In genomic region chr7:84328571-84328970, GRCh38 we compare ENCODE assay signal across 27 cellular contexts.
DNase-seq lines count a peak whose midpoint lies in the region; ATAC-seq, FAIRE-seq and TF ChIP-seq lines count a peak whose summit lies in the region.
"Had no signal": no experiment of that assay in that cellular context is flagged by ENCODE, and none has a peak within 500 bp of the region (broad histone marks: within the 10 kb centered on the region; RNA-seq: fewer than 3 reads in every experiment).

No MANE protein-coding gene starts in this region.

- H4K20me1 ChIP-seq in IMR-90 (ENCODE audit: insufficient read depth, low read length) (no peaks in the 10 kb centered on the region), K562 (replicated peaks; ENCODE audit: control insufficient read depth, insufficient read depth, low read length) (no peaks in the 10 kb centered on the region)

- H2AK5ac ChIP-seq in IMR-90 (ENCODE audit: low read depth, low read length) = no peak overlapping the region

- H3K79me2 ChIP-seq in ACC112 (ENCODE audit: control insufficient read depth, insufficient read depth, low read length, unreplicated experiment) (no peaks in the 10 kb centered on the region), K562 (ENCODE audit: control insufficient read depth, insufficient read depth, low read length) (no peaks in the 10 kb centered on the region)

- H3K23ac ChIP-seq in IMR-90 (ENCODE audit: low read depth, low read length) = no peak overlapping the region

- no peaks in the 10 kb centered on the region for H3K36me3 ChIP-seq in ACC112 (ENCODE audit: insufficient read depth, low read length)
- H3K36me3 ChIP-seq in IMR-90 (ENCODE audit: control insufficient read depth, insufficient read depth, low read length) = no peaks in the 10 kb centered on the region
- H3K36me3 ChIP-seq in K562 (ENCODE audit: control insufficient read depth, insufficient read depth, low read length) = no peaks in the 10 kb centered on the region

- no peak overlapping the region for H3K18ac ChIP-seq in IMR-90 (ENCODE audit: low read depth, low read length)

- no peak overlapping the region for H3K4me3 ChIP-seq in ACC112 (ENCODE audit: low read depth, low read length)
- no peak overlapping the region for H3K4me3 ChIP-seq in IMR-90 (ENCODE audit: insufficient read depth, low read depth, low read length)
- H3K4me3 ChIP-seq in K562 = no peak overlapping the region
- H3K4me3 ChIP-seq in fibroblast of pulmonary artery (replicated peaks; ENCODE audit: low read depth, low read length) = no peak overlapping the region

- dilution Hi-C loops in IMR-90 (cut with HindIII; ENCODE audit: low sequenced_read_pairs, unreplicated experiment) = no loop called here

- no peak for ATAC-seq in IMR-90 (ENCODE audit: low read depth)
- ATAC-seq in K562 = no peak
- no peak for ATAC-seq in Right ventricle myocardium superior (ENCODE audit: poor library complexity)
- no peak for ATAC-seq in GM19397 (IDR thresholded peaks at IDR 0.05; ENCODE audit: unreplicated experiment)
- ATAC-seq: CD8-positive, alpha-beta T cell; Panc1 had no signal

- H3K4me2 ChIP-seq in IMR-90 (ENCODE audit: low read depth, low read length) (no peak overlapping the region), K562 (ENCODE audit: insufficient read depth, low read length) (no peak overlapping the region)
- H3K4me2 ChIP-seq: SK-N-SH had no signal

- H3K9ac ChIP-seq in IMR-90 (ENCODE audit: low read depth, low read length) = no peak overlapping the region
- no peak overlapping the region for H3K9ac ChIP-seq in K562 (ENCODE audit: insufficient read depth in 1 of 2, low read depth in 2 of 2, low read length in 2 of 2)
- H3K9ac ChIP-seq: SK-N-SH had no signal

- POLR2A ChIA-PET in IMR-90 (lab: Charles Lee; ENCODE audit: unreplicated experiment) (no interaction called here), K562 (lab: Yijun Ruan, JAX) (no interaction called here)

- peaks cover 7% of the 10 kb centered on the region for H3K4me1 ChIP-seq in ACC112 (ENCODE audit: control insufficient read depth, insufficient read depth, low read length, unreplicated experiment)
- H3K4me1 ChIP-seq in IMR-90 (ENCODE audit: control insufficient read depth, insufficient read depth, low read length) = no peaks in the 10 kb centered on the region
- no peaks in the 10 kb centered on the region for H3K4me1 ChIP-seq in K562 (replicated peaks in 1 of 2; ENCODE audit: control insufficient read depth in 2 of 2, insufficient read depth in 2 of 2, low read length in 2 of 2)
- H3K4me1 ChIP-seq: Caco-2 had no signal

- no peak overlapping the region for H2BK15ac ChIP-seq in IMR-90 (ENCODE audit: low read depth, low read length)

- DNase-seq in IMR-90 (peak; percentile 12), K562 (ENCODE audit: extremely low read depth in 1 of 4, low spot score in 3 of 4) (no peak), fibroblast of pulmonary artery (ENCODE audit: low read depth) (peak; percentile 24), Right ventricle myocardium superior (no peak), DMS79 (lab: John Stamatoyannopoulos, UW) (no peak), kidney tubule cell (ENCODE audit: low spot score) (no peak)
- DNase-seq: Caco-2; CD8-positive, alpha-beta T cell; EL; GF-D8; KG1; MM.1S; NCI-H1417; NCI-H187; NCI-H524 treated with DMSO at 0.1 percent for 48 hours; NCI-H774; NK-92 treated with Interleukin-12 subunit alpha and Interleukin-12 subunit beta, amount 100 ng/mL, for 24 hours; SHP77 treated with DMSO at 0.1 percent for 48 hours; SK-N-SH; SW 1271 had no signal

- CTCF ChIA-PET in IMR-90 (lab: Yijun Ruan, JAX) (no interaction called here), K562 (lab: Yijun Ruan, JAX; ENCODE audit: low intra/inter-chr PET ratio) (no interaction called here)

- H3K9me3 ChIP-seq in IMR-90 (ENCODE audit: control insufficient read depth, insufficient read depth, low read length) (no peaks in the 10 kb centered on the region), K562 (replicated peaks; ENCODE audit: control insufficient read depth, insufficient read depth, low read depth, low read length) (no peaks in the 10 kb centered on the region)
- H3K9me3 ChIP-seq: Caco-2, SK-N-SH had no signal

- H3K79me1 ChIP-seq in IMR-90 (ENCODE audit: low read depth in 1 of 2, low read length in 2 of 2) = no peaks in the 10 kb centered on the region

- H2BK120ac ChIP-seq in IMR-90 (ENCODE audit: low read depth, low read length) = no peak overlapping the region

- WGBS in IMR-90 (ENCODE audit: extremely low coverage in 2 of 2, insufficient read length in 1 of 2), 2 experiments = no CpG with 5 or more reads among the region's 2 CpGs
- WGBS in K562 (ENCODE audit: insufficient coverage, low coverage, missing lambda C conversion rate) = 5% methylated on average over 2 of the region's 2 CpGs

- no peak for FAIRE-seq in K562 (lab: Jason Lieb, UNC)
- FAIRE-seq: A204.1, GM12891 had no signal

- H2AFZ ChIP-seq in ACC112 (ENCODE audit: low read length, unreplicated experiment) (peak overlapping the region; percentile 34), IMR-90 (replicated peaks; ENCODE audit: low read length, poor library complexity) (no peak overlapping the region), K562 (ENCODE audit: low read depth, low read length) (no peak overlapping the region)

- no peak overlapping the region for H2AK9ac ChIP-seq in IMR-90 (replicated peaks; ENCODE audit: low read depth, low read length, poor library complexity)

- no peak overlapping the region for H3K4ac ChIP-seq in IMR-90 (ENCODE audit: low read depth, low read length)

- no peak overlapping the region for H4K5ac ChIP-seq in IMR-90 (ENCODE audit: low read depth, low read length)

- H4K91ac ChIP-seq in IMR-90 (ENCODE audit: insufficient read depth, low read depth, low read length) = no peak overlapping the region

- H2BK20ac ChIP-seq in IMR-90 (ENCODE audit: low read depth, low read length) = no peak overlapping the region

- H3K27ac ChIP-seq in ACC112 (ENCODE audit: low read depth, low read length) (no peak overlapping the region), IMR-90 (ENCODE audit: insufficient read depth, low read length) (no peak overlapping the region), K562 (ENCODE audit: extremely low read depth, low read depth, low read length) (no peak overlapping the region)
- H3K27ac ChIP-seq: C4-2B, RWPE1 had no signal

- H3K27me3 ChIP-seq in ACC112 (ENCODE audit: insufficient read depth, low read length) = no peaks in the 10 kb centered on the region
- H3K27me3 ChIP-seq in IMR-90 (ENCODE audit: control insufficient read depth, insufficient read depth, low read length) = no peaks in the 10 kb centered on the region
- no peaks in the 10 kb centered on the region for H3K27me3 ChIP-seq in K562 (ENCODE audit: control insufficient read depth in 2 of 2, insufficient read depth in 2 of 2, low read length in 2 of 2)

- no peak for TF ChIP-seq RAD21 in IMR-90 (IDR thresholded peaks at IDR 0.05; ENCODE audit: low read length)
- no peak for TF ChIP-seq RAD21 in K562 (CRISPR knock-in tag; conservative IDR thresholded peaks at IDR 0.05 in 1 of 2, IDR thresholded peaks at IDR 0.05 in 1 of 2)

- H3K14ac ChIP-seq in IMR-90 (replicated peaks; ENCODE audit: low read depth, low read length) = no peak overlapping the region

- in situ Hi-C loops in IMR-90 (cut with MboI; ENCODE audit: low sequenced_read_pairs) = no loop called here
- in situ Hi-C loops in K562 (cut with MboI) = no loop called here

- H3K9me1 ChIP-seq in IMR-90 (ENCODE audit: insufficient read depth, low read length) = no peaks in the 10 kb centered on the region
- no peaks in the 10 kb centered on the region for H3K9me1 ChIP-seq in K562 (ENCODE audit: control insufficient read depth, insufficient read depth, low read length)

- BruUV-seq in IMR-90 (replicated peaks; lab: Mats Ljungman, UMichigan) = no TSS peak
- BruUV-seq in K562 (replicated peaks; lab: Mats Ljungman, UMichigan) = no TSS peak

- no peak overlapping the region for H2BK5ac ChIP-seq in IMR-90 (ENCODE audit: low read depth, low read length, poor library complexity, severe bottlenecking)

- intact Hi-C loops in IMR-90 (cut with micrococcal nuclease) (no loop called here), K562 (cut with micrococcal nuclease) (no loop called here), Right ventricle myocardium superior (cut with DNase I) (no loop called here)

- no peak overlapping the region for H3K56ac ChIP-seq in IMR-90 (ENCODE audit: extremely low read depth, insufficient read depth, low read length)

- H4K8ac ChIP-seq in IMR-90 (ENCODE audit: low read depth in 2 of 2, low read length in 2 of 2) = no peak overlapping the region

- TF ChIP-seq CTCF in IMR-90 (conservative IDR thresholded peaks at IDR 0.05; ENCODE audit: low read depth, low read length) (no peak), K562 (IDR thresholded peaks at IDR 0.05 in 2 of 3, conservative IDR thresholded peaks at IDR 0.05 in 1 of 3; ENCODE audit: insufficient read depth in 2 of 3, low read depth in 1 of 3, low read length in 3 of 3) (no peak), fibroblast of pulmonary artery (IDR thresholded peaks at IDR 0.05; ENCODE audit: low read length, missing control alignments) (no peak)

- TF ChIP-seq POLR2A in IMR-90 (IDR thresholded peaks at IDR 0.05; ENCODE audit: low read depth, low read length) = no peak
- TF ChIP-seq POLR2A in K562 (conservative IDR thresholded peaks at IDR 0.05) = no peak

- TF ChIP-seq EP300 in K562 (IDR thresholded peaks at IDR 0.05; ENCODE audit: low read length) = no peak

TF ChIP-seq in IMR-90, 13 proteins besides CTCF, POLR2A, EP300 and RAD21:
- TF ChIP-seq CHD1 (IDR thresholded peaks at IDR 0.05; ENCODE audit: low read depth, low read length) (no peak), MAFK (IDR thresholded peaks at IDR 0.05; ENCODE audit: low read depth, low read length) (peak; percentile 83)

TF ChIP-seq in K562, 482 proteins besides CTCF, POLR2A, EP300 and RAD21 (continues in another document):
- TF ChIP-seq HOMEZ (CRISPR knock-in tag; IDR thresholded peaks at IDR 0.05) = no peak
- TF ChIP-seq CEBPG (CRISPR knock-in tag; IDR thresholded peaks at IDR 0.05) = no peak
- TF ChIP-seq CEBPG (tag; conservative IDR thresholded peaks at IDR 0.05 in 1 of 2, IDR thresholded peaks at IDR 0.05 in 1 of 2) = peak in 1 of 2 experiments; percentile 40; a peak in 2 of 4 replicates
- TF ChIP-seq GABPB1 (CRISPR knock-in tag; IDR thresholded peaks at IDR 0.05) = no peak
- TF ChIP-seq ZKSCAN3 (CRISPR knock-in tag; IDR thresholded peaks at IDR 0.05) = no peak
- TF ChIP-seq ZNF584 (CRISPR knock-in tag; IDR thresholded peaks at IDR 0.05; ENCODE audit: low read depth) = no peak
- TF ChIP-seq CREBBP (IDR thresholded peaks at IDR 0.05; ENCODE audit: low read depth, low read length) = no peak

Comparison
In these comparisons a context has a peak if more than half of its experiments do, and no peak if none do; other contexts are left out.
1. DNase-seq: peak in IMR-90 (single experiment) and fibroblast of pulmonary artery (single experiment); none in K562 (0 of 4), Right ventricle myocardium superior (single experiment), DMS79 (single experiment) and kidney tubule cell (single experiment).